Comparison of ENCODE assay signal across 8 cellular contexts in genomic region chr14:52272375-52272774, GRCh38.
A peak's percentile ranks its signal among the peaks of the same experiment; 100 is the strongest.
DNase-seq lines count a peak whose midpoint lies in the region; ATAC-seq and TF ChIP-seq lines count a peak whose summit lies in the region.

No MANE protein-coding gene starts in this region.

- H3K4me3 ChIP-seq in AG10803 (ENCODE audit: low read length) = no peak overlapping the region
- no peak overlapping the region for H3K4me3 ChIP-seq in foreskin fibroblast (ENCODE audit: low read depth in 1 of 2, low read length in 2 of 2)

- TF ChIP-seq CTCF in AG10803 (conservative IDR thresholded peaks at IDR 0.05; ENCODE audit: low read length) (peak; percentile 46), foreskin fibroblast (IDR thresholded peaks at IDR 0.05; ENCODE audit: low read depth, low read length) (peak; percentile 31)

- ATAC-seq in GM21423 (IDR thresholded peaks at IDR 0.05; ENCODE audit: unreplicated experiment) (peak; percentile 52), GM18858 (IDR thresholded peaks at IDR 0.05; ENCODE audit: unreplicated experiment) (no peak), GM19397 (IDR thresholded peaks at IDR 0.05; ENCODE audit: unreplicated experiment) (no peak), HG03457 (IDR thresholded peaks at IDR 0.05; ENCODE audit: unreplicated experiment) (no peak)

- DNase-seq in AG10803 (ENCODE audit: low read depth) (peak; percentile 11), RKO (ENCODE audit: low spot score) (peak; percentile 32), foreskin fibroblast (peak; percentile 39 to 74), NCI-H2029 (lab: John Stamatoyannopoulos, UW) (no peak)
